In the genomic region with DNA sequence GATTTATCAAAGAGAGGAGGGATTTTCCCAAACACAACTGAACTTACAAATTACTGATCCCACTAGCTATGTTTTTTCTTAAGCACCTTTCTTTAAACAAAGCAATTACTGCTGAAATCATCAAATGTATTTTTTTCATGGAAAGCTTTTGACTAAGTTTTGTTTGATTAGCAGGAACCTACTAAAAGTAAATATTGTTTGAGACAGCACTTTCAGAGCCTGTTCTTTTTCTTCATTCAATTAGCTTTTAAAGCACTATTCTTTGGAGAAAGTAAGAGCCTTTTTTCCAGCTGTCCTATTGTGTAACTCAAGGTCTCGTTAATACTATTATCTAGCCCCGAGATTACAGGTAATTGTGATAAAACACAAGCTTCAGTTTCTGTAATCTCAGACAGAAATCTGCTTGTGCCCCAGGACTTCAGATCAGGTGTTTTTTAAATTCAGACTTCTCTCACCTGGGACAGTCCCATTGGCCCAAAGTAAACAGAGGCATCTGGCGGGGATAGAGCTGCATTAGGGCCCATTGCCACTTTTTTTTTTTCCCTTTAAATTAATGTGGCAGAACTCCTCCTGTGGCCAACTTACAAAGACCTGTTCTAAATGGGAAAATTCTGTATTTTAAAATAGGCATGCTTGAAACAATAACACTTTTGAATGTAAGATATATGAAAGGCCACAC, we compare ENCODE assay signal across 19 cellular contexts. TPM values are rescaled to one million over a fixed set of nuclear protein-coding genes. Genes with fewer than 3 reads are reported as not detected.
DNase-seq lines count a peak whose midpoint lies in the region; ATAC-seq and TF ChIP-seq lines count a peak whose summit lies in the region.
"Had no signal": no experiment of that assay in that cellular context is flagged by ENCODE, and none has a peak within 500 bp of the region (broad histone marks: within the 10 kb centered on the region; RNA-seq: fewer than 3 reads in every experiment).

No MANE protein-coding gene starts in this region.

- 44 to 78% methylated on average over 2 to 3 of the region's 3 CpGs for WGBS in endodermal cell (ENCODE audit: insufficient coverage in 1 of 2, insufficient read length in 1 of 2), 2 experiments
- 22 to 48% (median 40%) methylated on average over 3 of the region's 3 CpGs for WGBS in stomach, 5 donors

- H3K27me3 ChIP-seq in endodermal cell (ENCODE audit: control insufficient read depth, insufficient read depth, low read length, poor library complexity, severe bottlenecking), result peaks cover 53% of the 10 kb centered on the region
- no peaks in the 10 kb centered on the region for H3K27me3 ChIP-seq in stomach
- H3K27me3 ChIP-seq: BLaER1 treated with 17β-estradiol and CSF1 and Interleukin-3, amounts not matched to agents 10 nM and 100 nM; gastrocnemius medialis had no signal

- TF ChIP-seq POLR2A in stomach (IDR thresholded peaks at IDR 0.05), result no peak

- H3K9me3 Mint-ChIP-seq in endodermal cell, result no peaks in the 10 kb centered on the region
- no peaks in the 10 kb centered on the region for H3K9me3 Mint-ChIP-seq in activated naive CD4-positive, alpha-beta T cell treated with anti-CD3 and anti-CD28 coated beads, Interleukin-2, amount 50 U/mL, for 72 hours
- H3K9me3 Mint-ChIP-seq: stimulated activated naive CD8-positive, alpha-beta T cell treated with anti-CD3 and anti-CD28 coated beads, Interleukin-15, Interleukin-2, amounts not matched to agents 100 ng/mL and 50 ng/mL, for 24 hours; T-helper 1 cell treated with Interleukin-12 subunit alpha and Interleukin-12 subunit beta and Interleukin-4 antibody, amounts not matched to agents 30 μg/mL and 1 μg/mL, for 36 hours had no signal

- CTCF ChIA-PET in HEK293 (lab: Yijun Ruan, JAX), result interaction anchor here (0.7 to 1.4 kb wide), 2 partner anchors 16 to 206 kb away, joined by 4 to 6 read pairs; no protein-coding TSS in a partner anchor

- intact Hi-C loops in stomach (cut with DNase I; ENCODE audit: low total_unique reads), result no loop called here

- H3K36me3 Mint-ChIP-seq in endodermal cell (ENCODE audit: low read depth), result peaks cover 21% of the 10 kb centered on the region
- no peaks in the 10 kb centered on the region for H3K36me3 Mint-ChIP-seq in activated naive CD4-positive, alpha-beta T cell treated with anti-CD3 and anti-CD28 coated beads, Interleukin-2, amount 50 U/mL, for 72 hours

- no peak overlapping the region for H3K4me3 ChIP-seq in HEK293 (ENCODE audit: low read depth, low read length)
- peak overlapping the region; percentile 22 for H3K4me3 ChIP-seq in endodermal cell (ENCODE audit: low read length)
- H3K4me3 ChIP-seq in stomach, result no peak overlapping the region
- H3K4me3 ChIP-seq: BLaER1 treated with 17β-estradiol and CSF1 and Interleukin-3, amounts not matched to agents 10 nM and 100 nM; gastrocnemius medialis had no signal

- ATAC-seq in HG02642 (IDR thresholded peaks at IDR 0.05; ENCODE audit: poor library complexity, unreplicated experiment) (no peak), HG03196 (IDR thresholded peaks at IDR 0.05; ENCODE audit: unreplicated experiment) (no peak), GM18517 (IDR thresholded peaks at IDR 0.05; ENCODE audit: unreplicated experiment) (no peak)
- no peak for ATAC-seq in activated naive CD4-positive, alpha-beta T cell treated with anti-CD3 and anti-CD28 coated beads, Interleukin-2, amount 50 U/mL, for 72 hours
- ATAC-seq: gastrocnemius medialis had no signal

- H3K9ac ChIP-seq in endodermal cell (ENCODE audit: extremely low read depth, low read length, poor library complexity, severe bottlenecking), result no peak overlapping the region
- H3K9ac ChIP-seq: BLaER1 treated with 17β-estradiol and CSF1 and Interleukin-3, amounts not matched to agents 10 nM and 100 nM had no signal

- peak; percentile 77 for DNase-seq in NCI-H748 (lab: John Stamatoyannopoulos, UW; ENCODE audit: unreplicated experiment)
- DNase-seq in endodermal cell, result no peak
- DNase-seq in stomach, result no peak
- no peak for DNase-seq in activated naive CD4-positive, alpha-beta T cell treated with anti-CD3 and anti-CD28 coated beads, Interleukin-2, amount 50 U/mL, for 72 hours (ENCODE audit: low spot score in 2 of 2)
- DNase-seq: activated CD4-positive, CD25-positive, alpha-beta regulatory T cell treated with anti-CD3 and anti-CD28 coated beads, Interleukin-2, amount 50 U/mL, for 72 hours; activated CD8-positive, alpha-beta memory T cell treated with anti-CD3 and anti-CD28 coated beads, Interleukin-2, amount 50 U/mL, for 48 hours; activated naive CD4-positive, alpha-beta T cell treated with anti-CD3 and anti-CD28 coated beads, Interleukin-2, amount 50 U/mL, for 16 hours; gastrocnemius medialis; NCI-H1092; NCI-H526; occipital lobe; stimulated activated CD4-positive, alpha-beta T cell treated with anti-CD3 and anti-CD28 coated beads, Interleukin-12 subunit alpha, Interleukin-12 subunit beta, amount 100 ng/mL, for 4 hours had no signal

- H3K27ac ChIP-seq in HEK293 (ENCODE audit: extremely low read depth, low read depth, low read length) (peak overlapping the region; percentile 82), endodermal cell (ENCODE audit: low read depth, low read length) (no peak overlapping the region), stomach (peak overlapping the region in 4 of 5 donors; percentile 12 to 45 (median 38))
- H3K27ac ChIP-seq: BLaER1 treated with 17β-estradiol and CSF1 and Interleukin-3, amounts not matched to agents 10 nM and 100 nM; gastrocnemius medialis had no signal

- H3K4me1 Mint-ChIP-seq in endodermal cell, result peaks cover 41% of the 10 kb centered on the region

- TF ChIP-seq CTCF in HEK293 (tag by site-specific recombination; IDR thresholded peaks at IDR 0.05) (no peak), endodermal cell (conservative IDR thresholded peaks at IDR 0.05) (no peak), stomach (IDR thresholded peaks at IDR 0.05) (no peak)

- H3K4me1 ChIP-seq in HEK293 (ENCODE audit: control insufficient read depth, insufficient read depth, low read length) (peaks cover 14% of the 10 kb centered on the region), endodermal cell (ENCODE audit: control insufficient read depth, insufficient read depth, low read length) (peaks cover 16% of the 10 kb centered on the region), stomach (peaks cover 12 to 37% (median 30%) of the 10 kb centered on the region in 4 donors)
- H3K4me1 ChIP-seq: gastrocnemius medialis had no signal

- H3K9me3 ChIP-seq in HEK293 (ENCODE audit: control insufficient read depth, insufficient read depth, low read depth, low read length) (no peaks in the 10 kb centered on the region), endodermal cell (ENCODE audit: control insufficient read depth, low read length) (no peaks in the 10 kb centered on the region), stomach (no peaks in the 10 kb centered on the region)
- H3K9me3 ChIP-seq: BLaER1 treated with 17β-estradiol and CSF1 and Interleukin-3, amounts not matched to agents 10 nM and 100 nM; gastrocnemius medialis had no signal

- H3K36me3 ChIP-seq in HEK293 (ENCODE audit: control insufficient read depth in 2 of 2, insufficient read depth in 1 of 2, low read length in 2 of 2) (peaks cover 0 to 4% of the 10 kb centered on the region in 2 experiments; a peak in 1 of 3 replicates), endodermal cell (ENCODE audit: control insufficient read depth, insufficient read depth, low read length) (peaks cover 3% of the 10 kb centered on the region), stomach (no peaks in the 10 kb centered on the region)
- H3K36me3 ChIP-seq: gastrocnemius medialis had no signal

- TF ChIP-seq EP300 in stomach (IDR thresholded peaks at IDR 0.05), result no peak

- POLR2A ChIA-PET in HEK293 (lab: Yijun Ruan, JAX), result interaction anchor here (2.1 kb wide), 1 partner anchor 30 kb away, joined by 6 read pairs; no protein-coding TSS in a partner anchor

- H3K27ac Mint-ChIP-seq in endodermal cell, result no peak overlapping the region
- H3K27ac Mint-ChIP-seq in activated naive CD4-positive, alpha-beta T cell treated with anti-CD3 and anti-CD28 coated beads, Interleukin-2, amount 50 U/mL, for 72 hours, result no peak overlapping the region
- H3K27ac Mint-ChIP-seq: stimulated activated naive CD8-positive, alpha-beta T cell treated with anti-CD3 and anti-CD28 coated beads, Interleukin-15, Interleukin-2, amounts not matched to agents 100 ng/mL and 50 ng/mL, for 24 hours; T-helper 1 cell treated with Interleukin-12 subunit alpha and Interleukin-12 subunit beta and Interleukin-4 antibody, amounts not matched to agents 30 μg/mL and 1 μg/mL, for 36 hours had no signal

- H3K27me3 Mint-ChIP-seq in endodermal cell (ENCODE audit: insufficient read depth), result peaks cover 10% of the 10 kb centered on the region
- H3K27me3 Mint-ChIP-seq: stimulated activated naive CD8-positive, alpha-beta T cell treated with anti-CD3 and anti-CD28 coated beads, Interleukin-15, Interleukin-2, amounts not matched to agents 100 ng/mL and 50 ng/mL, for 24 hours had no signal

- no peak overlapping the region for H3K4me3 Mint-ChIP-seq in endodermal cell
- H3K4me3 Mint-ChIP-seq: stimulated activated naive CD8-positive, alpha-beta T cell treated with anti-CD3 and anti-CD28 coated beads, Interleukin-15, Interleukin-2, amounts not matched to agents 100 ng/mL and 50 ng/mL, for 24 hours; T-helper 1 cell treated with Interleukin-12 subunit alpha and Interleukin-12 subunit beta and Interleukin-4 antibody, amounts not matched to agents 30 μg/mL and 1 μg/mL, for 36 hours had no signal

TF ChIP-seq in HEK293, 187 proteins besides CTCF, POLR2A, EP300 and RAD21 (continues in another document):
- no peak for TF ChIP-seq ZNF48 (tag by site-specific recombination; IDR thresholded peaks at IDR 0.05)

RNA-seq across cellular contexts. Expression of a gene that starts 11.0 kb away (rescaled TPM):
- total RNA-seq in endodermal cell, result 10 to 100 TPM; 46.7 to 57.6 TPM
- 77.8 TPM for polyA plus RNA-seq in endodermal cell (2013, experiment 1 of 2)
- 71.3 TPM for polyA plus RNA-seq in endodermal cell (2013, experiment 2 of 2)
- 100 to 1,000 TPM in 1 of 5 donors, 10 to 100 TPM in 4; 32.7 to 146 (median 46.6) TPM for total RNA-seq in stomach
- 10 to 100 TPM; 16.4 to 26.0 (median 20.5) TPM for polyA plus RNA-seq in stomach
- total RNA-seq in activated naive CD4-positive, alpha-beta T cell treated with anti-CD3 and anti-CD28 coated beads, Interleukin-2, amount 50 U/mL, for 72 hours, result 10 to 100 TPM; 12.5 to 29.2 TPM

RNA-seq across cellular contexts. Expression of a gene that starts 29.2 kb away (rescaled TPM):
- total RNA-seq in endodermal cell, result 10 to 100 TPM; 12.6 to 13.6 TPM
- 73.5 TPM for polyA plus RNA-seq in endodermal cell (2013, experiment 1 of 2)
- 68.7 TPM for polyA plus RNA-seq in endodermal cell (2013, experiment 2 of 2)
- 10 to 100 TPM in 4 of 5 donors, 1 to 10 TPM in 1; 2.0 to 29.2 (median 16.5) TPM for total RNA-seq in stomach
- 1 to 10 TPM; 2.1 to 3.1 (median 2.9) TPM for polyA plus RNA-seq in stomach
- under 1 TPM in 1 of 2 donors, not detected in 1; 0.18 TPM for total RNA-seq in activated naive CD4-positive, alpha-beta T cell treated with anti-CD3 and anti-CD28 coated beads, Interleukin-2, amount 50 U/mL, for 72 hours
